2 cellular contexts compared by ENCODE assay signal in genomic region chr4:118684873-118685811, GRCh38.
A peak's percentile ranks its signal among the peaks of the same experiment; 100 is the strongest.
TF ChIP-seq lines count a peak whose summit lies in the region.

Gene METTL14 (plus strand): TSS chr4:118685392. CDS start chr4:118685535, 143 bp downstream.

TF ChIP-seq in HEK293, 187 proteins besides CTCF, POLR2A, EP300 and RAD21 (continued from another document and continues in another):
- 0 out of 2 replicates have a peak, but pooled peaks have one; percentile 12 for TF ChIP-seq ZNF639 (tag by site-specific recombination; IDR thresholded peaks at IDR 0.05)
- peak; percentile 27; the same call in 1 of the 2 replicates for TF ChIP-seq EGR2 (tag by site-specific recombination; IDR thresholded peaks at IDR 0.05; ENCODE audit: low read depth)
- peak; percentile 38; the same call in 1 of the 2 replicates for TF ChIP-seq ZNF394 (tag by site-specific recombination; IDR thresholded peaks at IDR 0.05; ENCODE audit: borderline replicate concordance)
- TF ChIP-seq SETDB1 (IDR thresholded peaks at IDR 0.05; ENCODE audit: insufficient read length, low read length) = peak; percentile 24
- TF ChIP-seq SP3 (tag by site-specific recombination; IDR thresholded peaks at IDR 0.05) = peak; percentile 64
- TF ChIP-seq ZFHX2 (tag by site-specific recombination; conservative IDR thresholded peaks at IDR 0.05) = peak; percentile 41
- TF ChIP-seq ZXDB (tag by site-specific recombination; IDR thresholded peaks at IDR 0.05) = peak; percentile 62; the same call in 1 of the 2 replicates
- TF ChIP-seq OVOL3 (tag by site-specific recombination; IDR thresholded peaks at IDR 0.05) = no peak
- TF ChIP-seq ZBTB26 (tag by site-specific recombination; optimal IDR thresholded peaks at IDR 0.05) = peak; percentile 54
- no peak for TF ChIP-seq ZNF423 (tag by site-specific recombination; IDR thresholded peaks at IDR 0.05)
- peak; percentile 91 for TF ChIP-seq SCRT2 (tag by site-specific recombination; IDR thresholded peaks at IDR 0.05)
- TF ChIP-seq ZBTB8A (tag by site-specific recombination; IDR thresholded peaks at IDR 0.05) = peak; percentile 63
- TF ChIP-seq ZBTB21 (tag by site-specific recombination; IDR thresholded peaks at IDR 0.05) = peak; percentile 59; the same call in 1 of the 2 replicates
- 0 out of 2 replicates have a peak, but pooled peaks have one; percentile 57 for TF ChIP-seq KLF16 (tag by site-specific recombination; IDR thresholded peaks at IDR 0.05)
- no peak for TF ChIP-seq ZNF19 (tag by site-specific recombination; IDR thresholded peaks at IDR 0.05; ENCODE audit: low read depth)
- no peak for TF ChIP-seq REPIN1 (tag by site-specific recombination; IDR thresholded peaks at IDR 0.05; ENCODE audit: low read depth)
- TF ChIP-seq KLF9 (tag by site-specific recombination; IDR thresholded peaks at IDR 0.05; ENCODE audit: low read depth) = 0 out of 2 replicates have a peak, but pooled peaks have one; percentile 38
- no peak for TF ChIP-seq ZNF404 (tag by site-specific recombination; IDR thresholded peaks at IDR 0.05)
- peak; percentile 48; the same call in 1 of the 2 replicates for TF ChIP-seq PRDM10 (tag by site-specific recombination; IDR thresholded peaks at IDR 0.05)
- TF ChIP-seq ZNF830 (tag by site-specific recombination; IDR thresholded peaks at IDR 0.05; ENCODE audit: low read depth) = no peak
- TF ChIP-seq ZNF335 (tag by site-specific recombination; conservative IDR thresholded peaks at IDR 0.05) = peak; percentile 69
- TF ChIP-seq ZNF366 (tag by site-specific recombination; conservative IDR thresholded peaks at IDR 0.05) = peak; percentile 45; the same call in 1 of the 2 replicates
- peak; percentile 60 for TF ChIP-seq SP2 (tag by site-specific recombination; IDR thresholded peaks at IDR 0.05)
- peak; percentile 66; the same call in 1 of the 2 replicates for TF ChIP-seq ZNF580 (tag by site-specific recombination; IDR thresholded peaks at IDR 0.05)
- TF ChIP-seq ZNF629 (tag by site-specific recombination; IDR thresholded peaks at IDR 0.05) = peak; percentile 85
- TF ChIP-seq ZBTB20 (tag by site-specific recombination; IDR thresholded peaks at IDR 0.05) = peak; percentile 34; the same call in 1 of the 2 replicates
- peak; percentile 77; the same call in 1 of the 2 replicates for TF ChIP-seq ZNF561 (tag by site-specific recombination; IDR thresholded peaks at IDR 0.05; ENCODE audit: borderline replicate concordance)

TF ChIP-seq in SK-N-SH, 30 proteins besides CTCF, POLR2A, EP300 and RAD21 (continued from another document):
- no peak for TF ChIP-seq MAX (IDR thresholded peaks at IDR 0.05; ENCODE audit: low read depth)
- 0 out of 2 replicates have a peak, but pooled peaks have one; percentile 32 for TF ChIP-seq YY1 (IDR thresholded peaks at IDR 0.05; ENCODE audit: low read depth)
- TF ChIP-seq MEF2A (IDR thresholded peaks at IDR 0.05; ENCODE audit: borderline replicate concordance, low read depth) = no peak
- peak; percentile 71 for TF ChIP-seq TAF1 (IDR thresholded peaks at IDR 0.05; ENCODE audit: borderline replicate concordance, low read depth, low read length)
- TF ChIP-seq TEAD4 (IDR thresholded peaks at IDR 0.05; ENCODE audit: borderline replicate concordance, insufficient read depth) = no peak
- TF ChIP-seq ZBTB33 (IDR thresholded peaks at IDR 0.05; ENCODE audit: borderline replicate concordance, low read depth) = no peak
- TF ChIP-seq JUND (IDR thresholded peaks at IDR 0.05) = no peak
- no peak for TF ChIP-seq RXRA (IDR thresholded peaks at IDR 0.05; ENCODE audit: borderline replicate concordance, low read depth)
- no peak for TF ChIP-seq SIN3A (IDR thresholded peaks at IDR 0.05; ENCODE audit: borderline replicate concordance, low read depth, low read length)
- no peak for TF ChIP-seq USF2 (IDR thresholded peaks at IDR 0.05; ENCODE audit: borderline replicate concordance, low read depth, low read length)
- TF ChIP-seq FOSL2 (IDR thresholded peaks at IDR 0.05; ENCODE audit: borderline replicate concordance, low read depth) = no peak
- TF ChIP-seq FOXJ3 (CRISPR knock-in tag; IDR thresholded peaks at IDR 0.05) = no peak
- TF ChIP-seq GATA2 (CRISPR knock-in tag; IDR thresholded peaks at IDR 0.05) = no peak
- no peak for TF ChIP-seq TCF12 (IDR thresholded peaks at IDR 0.05)
- peak; percentile 38 for TF ChIP-seq NRF1 (IDR thresholded peaks at IDR 0.05; ENCODE audit: low read depth, low read length)
